1 cellular context compared by ENCODE assay signal in genomic region chr9:109600142-109600541, GRCh38.
TF ChIP-seq lines count a peak whose summit lies in the region.

No MANE protein-coding gene starts in this region.

TF ChIP-seq in GM23338, 12 proteins besides CTCF, POLR2A, EP300 and RAD21 (continued from another document):
- no peak for TF ChIP-seq ZNF462 (CRISPR knock-in tag; IDR thresholded peaks at IDR 0.05)
- no peak for TF ChIP-seq EZH2phosphoT487 (IDR thresholded peaks at IDR 0.05; ENCODE audit: unreplicated experiment)
- TF ChIP-seq NANOG (IDR thresholded peaks at IDR 0.05; ENCODE audit: borderline replicate concordance) = no peak
- no peak for TF ChIP-seq STAT1 (IDR thresholded peaks at IDR 0.05; ENCODE audit: unreplicated experiment)
- TF ChIP-seq ETS1 (IDR thresholded peaks at IDR 0.05) = no peak
- TF ChIP-seq CREB1 (CRISPR knock-in tag; IDR thresholded peaks at IDR 0.05; ENCODE audit: low read depth) = no peak
- TF ChIP-seq JUNB (IDR thresholded peaks at IDR 0.05; ENCODE audit: unreplicated experiment) = no peak
- no peak for TF ChIP-seq ZNF331 (CRISPR knock-in tag; IDR thresholded peaks at IDR 0.05; ENCODE audit: low read depth)
